ENCODE assay signal across 1 cellular context in the genomic region with DNA sequence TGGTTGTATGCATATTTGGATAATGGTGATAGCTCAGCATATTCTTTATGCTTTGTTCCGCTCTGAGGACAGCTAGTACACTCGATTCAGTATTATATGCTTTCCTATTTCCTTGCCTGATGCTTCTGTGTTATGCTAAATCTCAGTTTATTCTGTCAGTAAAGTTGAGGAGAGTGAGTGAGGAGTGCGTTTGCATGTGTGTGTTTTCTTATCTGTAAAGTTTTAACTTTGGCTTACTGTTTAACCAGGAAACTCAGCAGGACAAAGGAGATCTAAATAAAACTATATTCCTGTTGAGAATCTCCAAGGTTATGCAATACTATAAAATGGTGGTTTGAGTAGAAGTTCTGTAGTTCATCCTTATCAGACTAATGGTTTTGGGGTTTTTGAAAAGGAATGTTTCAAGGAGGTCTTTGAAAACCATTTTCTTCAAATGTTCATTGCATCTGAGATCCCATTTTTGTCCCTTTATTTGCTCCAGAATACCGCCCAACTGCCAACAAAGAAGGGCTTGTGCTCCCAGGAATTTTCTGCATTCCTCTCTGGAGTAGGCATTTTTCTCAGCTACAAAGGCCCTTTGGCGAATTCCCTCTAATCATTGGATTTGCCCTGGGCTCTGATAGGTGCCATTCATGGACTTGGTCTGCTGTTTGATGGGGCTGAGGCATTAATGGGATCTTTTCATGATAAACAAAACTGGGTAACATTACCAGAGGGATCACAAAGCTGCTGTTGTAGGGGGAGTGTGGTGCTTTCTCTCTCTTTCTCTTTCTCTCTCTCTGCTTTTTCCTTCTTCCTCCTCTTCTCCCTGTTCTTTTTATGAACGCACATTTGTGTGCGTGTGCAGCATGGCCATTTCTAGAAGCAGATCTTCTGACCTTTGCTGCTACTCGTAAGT.
TF ChIP-seq lines count a peak whose summit lies in the region.

No MANE protein-coding gene starts in this region.

TF ChIP-seq in H1, 55 proteins besides CTCF, POLR2A, EP300 and RAD21:
- TF ChIP-seq, protein P1, sequence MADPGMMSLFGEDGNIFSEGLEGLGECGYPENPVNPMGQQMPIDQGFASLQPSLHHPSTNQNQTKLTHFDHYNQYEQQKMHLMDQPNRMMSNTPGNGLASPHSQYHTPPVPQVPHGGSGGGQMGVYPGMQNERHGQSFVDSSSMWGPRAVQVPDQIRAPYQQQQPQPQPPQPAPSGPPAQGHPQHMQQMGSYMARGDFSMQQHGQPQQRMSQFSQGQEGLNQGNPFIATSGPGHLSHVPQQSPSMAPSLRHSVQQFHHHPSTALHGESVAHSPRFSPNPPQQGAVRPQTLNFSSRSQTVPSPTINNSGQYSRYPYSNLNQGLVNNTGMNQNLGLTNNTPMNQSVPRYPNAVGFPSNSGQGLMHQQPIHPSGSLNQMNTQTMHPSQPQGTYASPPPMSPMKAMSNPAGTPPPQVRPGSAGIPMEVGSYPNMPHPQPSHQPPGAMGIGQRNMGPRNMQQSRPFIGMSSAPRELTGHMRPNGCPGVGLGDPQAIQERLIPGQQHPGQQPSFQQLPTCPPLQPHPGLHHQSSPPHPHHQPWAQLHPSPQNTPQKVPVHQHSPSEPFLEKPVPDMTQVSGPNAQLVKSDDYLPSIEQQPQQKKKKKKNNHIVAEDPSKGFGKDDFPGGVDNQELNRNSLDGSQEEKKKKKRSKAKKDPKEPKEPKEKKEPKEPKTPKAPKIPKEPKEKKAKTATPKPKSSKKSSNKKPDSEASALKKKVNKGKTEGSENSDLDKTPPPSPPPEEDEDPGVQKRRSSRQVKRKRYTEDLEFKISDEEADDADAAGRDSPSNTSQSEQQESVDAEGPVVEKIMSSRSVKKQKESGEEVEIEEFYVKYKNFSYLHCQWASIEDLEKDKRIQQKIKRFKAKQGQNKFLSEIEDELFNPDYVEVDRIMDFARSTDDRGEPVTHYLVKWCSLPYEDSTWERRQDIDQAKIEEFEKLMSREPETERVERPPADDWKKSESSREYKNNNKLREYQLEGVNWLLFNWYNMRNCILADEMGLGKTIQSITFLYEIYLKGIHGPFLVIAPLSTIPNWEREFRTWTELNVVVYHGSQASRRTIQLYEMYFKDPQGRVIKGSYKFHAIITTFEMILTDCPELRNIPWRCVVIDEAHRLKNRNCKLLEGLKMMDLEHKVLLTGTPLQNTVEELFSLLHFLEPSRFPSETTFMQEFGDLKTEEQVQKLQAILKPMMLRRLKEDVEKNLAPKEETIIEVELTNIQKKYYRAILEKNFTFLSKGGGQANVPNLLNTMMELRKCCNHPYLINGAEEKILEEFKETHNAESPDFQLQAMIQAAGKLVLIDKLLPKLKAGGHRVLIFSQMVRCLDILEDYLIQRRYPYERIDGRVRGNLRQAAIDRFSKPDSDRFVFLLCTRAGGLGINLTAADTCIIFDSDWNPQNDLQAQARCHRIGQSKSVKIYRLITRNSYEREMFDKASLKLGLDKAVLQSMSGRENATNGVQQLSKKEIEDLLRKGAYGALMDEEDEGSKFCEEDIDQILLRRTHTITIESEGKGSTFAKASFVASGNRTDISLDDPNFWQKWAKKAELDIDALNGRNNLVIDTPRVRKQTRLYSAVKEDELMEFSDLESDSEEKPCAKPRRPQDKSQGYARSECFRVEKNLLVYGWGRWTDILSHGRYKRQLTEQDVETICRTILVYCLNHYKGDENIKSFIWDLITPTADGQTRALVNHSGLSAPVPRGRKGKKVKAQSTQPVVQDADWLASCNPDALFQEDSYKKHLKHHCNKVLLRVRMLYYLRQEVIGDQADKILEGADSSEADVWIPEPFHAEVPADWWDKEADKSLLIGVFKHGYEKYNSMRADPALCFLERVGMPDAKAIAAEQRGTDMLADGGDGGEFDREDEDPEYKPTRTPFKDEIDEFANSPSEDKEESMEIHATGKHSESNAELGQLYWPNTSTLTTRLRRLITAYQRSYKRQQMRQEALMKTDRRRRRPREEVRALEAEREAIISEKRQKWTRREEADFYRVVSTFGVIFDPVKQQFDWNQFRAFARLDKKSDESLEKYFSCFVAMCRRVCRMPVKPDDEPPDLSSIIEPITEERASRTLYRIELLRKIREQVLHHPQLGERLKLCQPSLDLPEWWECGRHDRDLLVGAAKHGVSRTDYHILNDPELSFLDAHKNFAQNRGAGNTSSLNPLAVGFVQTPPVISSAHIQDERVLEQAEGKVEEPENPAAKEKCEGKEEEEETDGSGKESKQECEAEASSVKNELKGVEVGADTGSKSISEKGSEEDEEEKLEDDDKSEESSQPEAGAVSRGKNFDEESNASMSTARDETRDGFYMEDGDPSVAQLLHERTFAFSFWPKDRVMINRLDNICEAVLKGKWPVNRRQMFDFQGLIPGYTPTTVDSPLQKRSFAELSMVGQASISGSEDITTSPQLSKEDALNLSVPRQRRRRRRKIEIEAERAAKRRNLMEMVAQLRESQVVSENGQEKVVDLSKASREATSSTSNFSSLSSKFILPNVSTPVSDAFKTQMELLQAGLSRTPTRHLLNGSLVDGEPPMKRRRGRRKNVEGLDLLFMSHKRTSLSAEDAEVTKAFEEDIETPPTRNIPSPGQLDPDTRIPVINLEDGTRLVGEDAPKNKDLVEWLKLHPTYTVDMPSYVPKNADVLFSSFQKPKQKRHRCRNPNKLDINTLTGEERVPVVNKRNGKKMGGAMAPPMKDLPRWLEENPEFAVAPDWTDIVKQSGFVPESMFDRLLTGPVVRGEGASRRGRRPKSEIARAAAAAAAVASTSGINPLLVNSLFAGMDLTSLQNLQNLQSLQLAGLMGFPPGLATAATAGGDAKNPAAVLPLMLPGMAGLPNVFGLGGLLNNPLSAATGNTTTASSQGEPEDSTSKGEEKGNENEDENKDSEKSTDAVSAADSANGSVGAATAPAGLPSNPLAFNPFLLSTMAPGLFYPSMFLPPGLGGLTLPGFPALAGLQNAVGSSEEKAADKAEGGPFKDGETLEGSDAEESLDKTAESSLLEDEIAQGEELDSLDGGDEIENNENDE (IDR thresholded peaks at IDR 0.05; ENCODE audit: insufficient replicate concordance, low read length): peak; percentile 31
- no peak for TF ChIP-seq MAFK (IDR thresholded peaks at IDR 0.05; ENCODE audit: low read depth, low read length)
- TF ChIP-seq KDM1A (IDR thresholded peaks at IDR 0.05; ENCODE audit: borderline replicate concordance, low read length): no peak
- no peak for TF ChIP-seq CHD1 (IDR thresholded peaks at IDR 0.05; ENCODE audit: low read depth, low read length)
- no peak for TF ChIP-seq TCF12 (IDR thresholded peaks at IDR 0.05; ENCODE audit: low read depth, low read length)
- TF ChIP-seq SIX5 (IDR thresholded peaks at IDR 0.05; ENCODE audit: low read depth, low read length): no peak
- TF ChIP-seq ZNF274 (IDR thresholded peaks at IDR 0.05; ENCODE audit: borderline replicate concordance, extremely low read depth, low read length): no peak
- TF ChIP-seq ASH2L (IDR thresholded peaks at IDR 0.05; ENCODE audit: low read length): no peak
- no peak for TF ChIP-seq HDAC6 (IDR thresholded peaks at IDR 0.05; ENCODE audit: low read depth, low read length)
- TF ChIP-seq CEBPB (IDR thresholded peaks at IDR 0.05; ENCODE audit: low read depth, low read length): peak; percentile 56; the same call in 1 of the 2 replicates
- TF ChIP-seq SP4 (IDR thresholded peaks at IDR 0.05; ENCODE audit: low read length): no peak
- no peak for TF ChIP-seq GABPA (IDR thresholded peaks at IDR 0.05; ENCODE audit: borderline replicate concordance, insufficient read depth, low read length)
- TF ChIP-seq JUN (IDR thresholded peaks at IDR 0.05; ENCODE audit: low read depth, low read length): no peak
- TF ChIP-seq RBBP5 (IDR thresholded peaks at IDR 0.05; ENCODE audit: borderline replicate concordance, low read depth, low read length): peak; percentile 64; the same call in 1 of the 2 replicates
- TF ChIP-seq CTBP2 (IDR thresholded peaks at IDR 0.05; ENCODE audit: borderline replicate concordance, insufficient read depth, insufficient read length, low read length): no peak
- no peak for TF ChIP-seq GTF2F1 (IDR thresholded peaks at IDR 0.05; ENCODE audit: borderline replicate concordance, low read depth, low read length)
- no peak for TF ChIP-seq SUZ12 (IDR thresholded peaks at IDR 0.05; ENCODE audit: low read length)
- TF ChIP-seq SIRT6 (IDR thresholded peaks at IDR 0.05; ENCODE audit: low read length): no peak
- TF ChIP-seq, protein P2, sequence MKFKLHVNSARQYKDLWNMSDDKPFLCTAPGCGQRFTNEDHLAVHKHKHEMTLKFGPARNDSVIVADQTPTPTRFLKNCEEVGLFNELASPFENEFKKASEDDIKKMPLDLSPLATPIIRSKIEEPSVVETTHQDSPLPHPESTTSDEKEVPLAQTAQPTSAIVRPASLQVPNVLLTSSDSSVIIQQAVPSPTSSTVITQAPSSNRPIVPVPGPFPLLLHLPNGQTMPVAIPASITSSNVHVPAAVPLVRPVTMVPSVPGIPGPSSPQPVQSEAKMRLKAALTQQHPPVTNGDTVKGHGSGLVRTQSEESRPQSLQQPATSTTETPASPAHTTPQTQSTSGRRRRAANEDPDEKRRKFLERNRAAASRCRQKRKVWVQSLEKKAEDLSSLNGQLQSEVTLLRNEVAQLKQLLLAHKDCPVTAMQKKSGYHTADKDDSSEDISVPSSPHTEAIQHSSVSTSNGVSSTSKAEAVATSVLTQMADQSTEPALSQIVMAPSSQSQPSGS (IDR thresholded peaks at IDR 0.05; ENCODE audit: low read length): no peak
- no peak for TF ChIP-seq JUND (IDR thresholded peaks at IDR 0.05; ENCODE audit: low read length)
- no peak for TF ChIP-seq BRCA1 (IDR thresholded peaks at IDR 0.05; ENCODE audit: low read depth, low read length)
- peak; percentile 96 for TF ChIP-seq TEAD4 (IDR thresholded peaks at IDR 0.05; ENCODE audit: low read depth, low read length)
- no peak for TF ChIP-seq POU5F1 (IDR thresholded peaks at IDR 0.05; ENCODE audit: low read depth, low read length)
- no peak for TF ChIP-seq CHD2 (IDR thresholded peaks at IDR 0.05; ENCODE audit: low read length)
- no peak for TF ChIP-seq YY1 (IDR thresholded peaks at IDR 0.05; ENCODE audit: low read depth, low read length)
- TF ChIP-seq SP2 (IDR thresholded peaks at IDR 0.05; ENCODE audit: low read length): no peak
